ENCODE assay signal across 8 cellular contexts in the genomic region with DNA sequence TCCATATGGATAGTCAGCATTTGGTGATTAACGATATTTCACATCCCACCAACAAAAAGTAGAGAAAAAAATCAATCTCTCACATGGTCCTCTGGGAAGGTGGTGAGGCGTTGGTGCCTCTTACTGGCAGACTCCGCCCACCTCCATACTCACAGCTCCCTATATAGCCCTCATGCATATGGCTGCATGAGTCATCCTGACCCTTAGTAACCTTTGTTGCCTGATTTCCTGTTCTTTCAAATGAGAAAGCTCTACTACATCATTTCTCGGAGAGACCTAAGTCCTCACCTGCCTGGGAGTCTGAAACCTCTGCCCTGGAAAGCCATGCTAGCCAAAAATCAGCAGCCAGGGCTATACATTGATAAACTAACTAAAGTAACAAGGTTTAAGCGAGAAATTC. TPM values are rescaled to one million over a fixed set of nuclear protein-coding genes. Genes with fewer than 3 reads are reported as not detected.
DNase-seq lines count a peak whose midpoint lies in the region; ATAC-seq, FAIRE-seq and TF ChIP-seq lines count a peak whose summit lies in the region.

No MANE protein-coding gene starts in this region.

- no peak for TF ChIP-seq EP300 in K562 (IDR thresholded peaks at IDR 0.05; ENCODE audit: low read length)

- no TSS peak for BruUV-seq in K562 (replicated peaks; lab: Mats Ljungman, UMichigan)

- peaks cover 12% of the 10 kb centered on the region for H3K4me1 ChIP-seq in CD4-positive, alpha-beta memory T cell (ENCODE audit: insufficient read depth, low read length)
- H3K4me1 ChIP-seq in K562 (replicated peaks in 1 of 2; ENCODE audit: control insufficient read depth in 2 of 2, insufficient read depth in 2 of 2, low read length in 2 of 2) (no peaks in the 10 kb centered on the region; a peak in 1 of 5 replicates), osteoblast (ENCODE audit: insufficient read depth, low read length) (peaks cover 5% of the 10 kb centered on the region), gastrocnemius medialis (no peaks in the 10 kb centered on the region)

- H3K9ac ChIP-seq in K562 (ENCODE audit: insufficient read depth in 1 of 2, low read depth in 2 of 2, low read length in 2 of 2) = no peak overlapping the region

- 0% methylated on average over 5 of the region's 5 CpGs for WGBS in K562 (ENCODE audit: insufficient coverage, low coverage, missing lambda C conversion rate)

- H3K36me3 ChIP-seq in CD4-positive, alpha-beta memory T cell (ENCODE audit: insufficient read depth, low read length) = no peaks in the 10 kb centered on the region
- H3K36me3 ChIP-seq in K562 (ENCODE audit: control insufficient read depth, insufficient read depth, low read length) (no peaks in the 10 kb centered on the region), osteoblast (ENCODE audit: insufficient read depth, low read length) (no peaks in the 10 kb centered on the region), gastrocnemius medialis (no peaks in the 10 kb centered on the region)

- no peak overlapping the region for H3K27ac ChIP-seq in CD4-positive, alpha-beta memory T cell (ENCODE audit: low read depth, low read length)
- H3K27ac ChIP-seq in K562 (ENCODE audit: extremely low read depth, low read depth, low read length) (no peak overlapping the region), osteoblast (ENCODE audit: low read depth, low read length) (no peak overlapping the region), gastrocnemius medialis (no peak overlapping the region)

- FAIRE-seq in HTR-8/SVneo (lab: Jason Lieb, UNC) = peak; percentile 9
- FAIRE-seq in K562 (lab: Jason Lieb, UNC) = peak; percentile 80

- peaks cover 0 to 2% of the 10 kb centered on the region in 2 donors for H3K27me3 Mint-ChIP-seq in CD4-positive, alpha-beta memory T cell

- H3K4me3 Mint-ChIP-seq in CD4-positive, alpha-beta memory T cell = peak overlapping the region in 3 of 8 donors; percentile 1 to 59 (median 26)

- DNase-seq in CD4-positive, alpha-beta memory T cell = peak; percentile 24 to 76 (median 45)
- DNase-seq in HTR-8/SVneo (ENCODE audit: insufficient read length, low spot score) (peak; percentile 62), SW480 (ENCODE audit: low spot score) (peak; percentile 89), K562 (ENCODE audit: extremely low read depth in 1 of 4, low spot score in 3 of 4) (peak; percentile 27 to 69 (median 48)), osteoblast (ENCODE audit: insufficient read length, low spot score, missing footprints) (peak; percentile 53), cortex of kidney (lab: John Stamatoyannopoulos, UW) (no peak), gastrocnemius medialis (no peak)

- H3K4me3 ChIP-seq in CD4-positive, alpha-beta memory T cell (ENCODE audit: low read length in 2 of 2) = no peak overlapping the region
- no peak overlapping the region for H3K4me3 ChIP-seq in K562
- H3K4me3 ChIP-seq in osteoblast (ENCODE audit: insufficient read depth, low read length) = no peak overlapping the region
- H3K4me3 ChIP-seq in gastrocnemius medialis = no peak overlapping the region

- no peaks in the 10 kb centered on the region for H3K9me3 ChIP-seq in CD4-positive, alpha-beta memory T cell (ENCODE audit: control insufficient read depth in 1 of 2, low read length in 2 of 2)
- H3K9me3 ChIP-seq in K562 (replicated peaks; ENCODE audit: control insufficient read depth, insufficient read depth, low read depth, low read length) (no peaks in the 10 kb centered on the region), osteoblast (ENCODE audit: low read depth, low read length) (no peaks in the 10 kb centered on the region), gastrocnemius medialis (no peaks in the 10 kb centered on the region)

- H3K4me1 Mint-ChIP-seq in CD4-positive, alpha-beta memory T cell = peaks cover 10 to 28% (median 13%) of the 10 kb centered on the region in 4 donors

- peak overlapping the region in 5 of 7 donors; percentile 14 to 80 (median 47) for H3K27ac Mint-ChIP-seq in CD4-positive, alpha-beta memory T cell

- H3K79me2 ChIP-seq in K562 (ENCODE audit: control insufficient read depth, insufficient read depth, low read length) (no peaks in the 10 kb centered on the region), osteoblast (ENCODE audit: insufficient read depth, low read length) (no peaks in the 10 kb centered on the region)

- no peaks in the 10 kb centered on the region for H3K27me3 ChIP-seq in CD4-positive, alpha-beta memory T cell (ENCODE audit: insufficient read depth, low read length)
- H3K27me3 ChIP-seq in K562 (ENCODE audit: control insufficient read depth in 2 of 2, insufficient read depth in 2 of 2, low read length in 2 of 2) (peaks cover 0 to 8% of the 10 kb centered on the region in 2 experiments; a peak in 1 of 5 replicates), osteoblast (ENCODE audit: insufficient read depth, low read length) (no peaks in the 10 kb centered on the region), gastrocnemius medialis (no peaks in the 10 kb centered on the region)

- H4K20me1 ChIP-seq in K562 (replicated peaks; ENCODE audit: control insufficient read depth, insufficient read depth, low read length) (no peaks in the 10 kb centered on the region), osteoblast (ENCODE audit: insufficient read depth, low read length) (no peaks in the 10 kb centered on the region)

- no peaks in the 10 kb centered on the region for H3K36me3 Mint-ChIP-seq in CD4-positive, alpha-beta memory T cell

- in situ Hi-C loops in K562 (cut with MboI) (no loop called here), gastrocnemius medialis (cut with MboI; ENCODE audit: low sequenced_read_pairs in 4 of 4) (no loop called here)

- peak; percentile 83 for ATAC-seq in GM21423 (IDR thresholded peaks at IDR 0.05; ENCODE audit: unreplicated experiment)
- peak; percentile 91 for ATAC-seq in K562
- no peak for ATAC-seq in gastrocnemius medialis

- H3K9me1 ChIP-seq in K562 (ENCODE audit: control insufficient read depth, insufficient read depth, low read length) = no peaks in the 10 kb centered on the region

- H3K9me3 Mint-ChIP-seq in CD4-positive, alpha-beta memory T cell = no peaks in the 10 kb centered on the region

- TF ChIP-seq RAD21 in K562 (CRISPR knock-in tag; conservative IDR thresholded peaks at IDR 0.05 in 1 of 2, IDR thresholded peaks at IDR 0.05 in 1 of 2) = no peak

- H3K4me2 ChIP-seq in K562 (ENCODE audit: insufficient read depth, low read length) (no peak overlapping the region), osteoblast (ENCODE audit: insufficient read depth, low read length) (no peak overlapping the region)

- TF ChIP-seq POLR2A in K562 (conservative IDR thresholded peaks at IDR 0.05) (no peak), gastrocnemius medialis (IDR thresholded peaks at IDR 0.05) (no peak)

- TF ChIP-seq CTCF in K562 (IDR thresholded peaks at IDR 0.05 in 2 of 3, conservative IDR thresholded peaks at IDR 0.05 in 1 of 3; ENCODE audit: insufficient read depth in 2 of 3, low read depth in 1 of 3, low read length in 3 of 3) (no peak), osteoblast (IDR thresholded peaks at IDR 0.05; ENCODE audit: extremely low read depth, low read depth, low read length) (no peak), gastrocnemius medialis (IDR thresholded peaks at IDR 0.05 in 4 of 5, conservative IDR thresholded peaks at IDR 0.05 in 1 of 5) (no peak)

- intact Hi-C loops in CD4-positive, alpha-beta memory T cell (cut with micrococcal nuclease) = loop anchor here (10.0 kb wide), 1 partner anchor 164 kb away; no protein-coding TSS in a partner anchor
- intact Hi-C loops in K562 (cut with micrococcal nuclease) = no loop called here
- intact Hi-C loops in gastrocnemius medialis (cut with DNase I; ENCODE audit: low total_unique reads) = no loop called here

- CTCF ChIA-PET in CD4-positive, alpha-beta memory T cell (lab: Charles Lee; ENCODE audit: partially characterized antibody) = interaction anchor here (0.6 kb wide), 1 partner anchor 153 kb away, joined by 3 read pairs; no protein-coding TSS in a partner anchor
- CTCF ChIA-PET in K562 (lab: Yijun Ruan, JAX; ENCODE audit: low intra/inter-chr PET ratio) = no interaction called here

- POLR2A ChIA-PET in CD4-positive, alpha-beta memory T cell (lab: Charles Lee; ENCODE audit: partially characterized antibody) = interaction anchor here (1.4 kb wide), 1 partner anchor 30 kb away, joined by 3 read pairs; no protein-coding TSS in a partner anchor
- POLR2A ChIA-PET in K562 (lab: Yijun Ruan, JAX) = no interaction called here

- no peak overlapping the region for H2AFZ ChIP-seq in K562 (ENCODE audit: low read depth, low read length)
- H2AFZ ChIP-seq in osteoblast (ENCODE audit: low read length) = no peak overlapping the region

TF ChIP-seq in K562, 482 proteins besides CTCF, POLR2A, EP300 and RAD21 (continues in another document):
- TF ChIP-seq FOSL1 (tag; conservative IDR thresholded peaks at IDR 0.05) (peak; percentile 93), NR1H2 (CRISPR knock-in tag; IDR thresholded peaks at IDR 0.05) (peak; percentile 99), NFE2 (IDR thresholded peaks at IDR 0.05; ENCODE audit: low read depth) (0 out of 2 replicates have a peak, but pooled peaks have one; percentile 4)
- TF ChIP-seq, protein P1, sequence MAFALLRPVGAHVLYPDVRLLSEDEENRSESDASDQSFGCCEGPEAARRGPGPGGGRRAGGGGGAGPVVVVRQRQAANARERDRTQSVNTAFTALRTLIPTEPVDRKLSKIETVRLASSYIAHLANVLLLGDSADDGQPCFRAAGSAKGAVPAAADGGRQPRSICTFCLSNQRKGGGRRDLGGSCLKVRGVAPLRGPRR (CRISPR knock-in tag; IDR thresholded peaks at IDR 0.05) = no peak

RNA-seq across cellular contexts. Expression of gene ABCA1, which starts 33.3 kb away (rescaled TPM):
- total RNA-seq in CD4-positive, alpha-beta memory T cell = 1 to 10 TPM in 1 of 2 experiments, under 1 TPM in 1; 0.80 to 1.2 TPM
- 1 to 10 TPM in 1 of 2 donors, under 1 TPM in 1; 0.57 to 1.0 TPM for polyA plus RNA-seq in CD4-positive, alpha-beta memory T cell
- total RNA-seq in K562 (2011; cell fraction: chromatin; rRNA removed; ENCODE audit: low replicate concordance) = 0.02 and 0.04 TPM in 2 replicates
- total RNA-seq in K562 (2011; cell fraction: nucleolus; rRNA removed) = not detected in 2 replicates
- total RNA-seq in K562 (2011; cell fraction: nucleoplasm; rRNA removed) = not detected in 2 replicates
- total RNA-seq in K562 (2014; rRNA removed) = not detected in 2 replicates
- 0.03 TPM in 1 of 2 replicates, not detected in the other for total RNA-seq in K562 (2014; rRNA removed; fragmentation: Illumina TruSeq; extraction: Trizol)
- total RNA-seq in K562 (2015; rRNA removed; fragmentation: Illumina TruSeq; extraction: Trizol) = not detected in 2 replicates
- total RNA-seq in K562 (2021) = 0.09 and 0.18 TPM in 2 replicates
- 0.01 and 0.03 TPM in 2 replicates for polyA plus RNA-seq in K562 (2011; rRNA removed)
- polyA plus RNA-seq in K562 (2011; cell fraction: cytosol; rRNA removed) = 0.04 TPM in 1 of 2 replicates, not detected in the other
- 0.01 and 0.11 TPM in 2 replicates for polyA plus RNA-seq in K562 (2011; cell fraction: nucleus; rRNA removed)
- 0.01 and 0.04 TPM in 2 replicates for polyA plus RNA-seq in K562 (2012)
- not detected in 2 replicates for polyA plus RNA-seq in K562 (2014; fragmentation: Illumina TruSeq; extraction: Trizol)
- polyA plus RNA-seq in K562 (2014; fragmentation: Nextera tagmentation; extraction: Ambion mirVana) = under 1 TPM; under 0.01 to 0.01 TPM
- polyA plus RNA-seq in K562 (2014; rRNA removed) = not detected in 2 replicates
- 0.07 and 0.18 TPM in 2 replicates for polyA minus RNA-seq in K562 (2011; rRNA and poly(A)+ RNA removed)
- polyA minus RNA-seq in K562 (2011; cell fraction: cytosol; rRNA and poly(A)+ RNA removed) = 1.3 TPM in 1 of 2 replicates, not detected in the other
- polyA minus RNA-seq in K562 (2011; cell fraction: nucleus; rRNA and poly(A)+ RNA removed) = 0.13 and 0.22 TPM in 2 replicates
- 50.1 and 73.1 TPM in 2 replicates for total RNA-seq in osteoblast
- 10 to 100 TPM in 3 of 4 donors, 1 to 10 TPM in 1; 4.9 to 23.8 (median 21.5) TPM for total RNA-seq in gastrocnemius medialis

Comparison
In these comparisons a context has a peak if more than half of its experiments do, and no peak if none do; other contexts are left out.
1. DNase-seq: peak in CD4-positive, alpha-beta memory T cell (5 of 5), HTR-8/SVneo (single experiment), SW480 (single experiment), K562 (4 of 4) and osteoblast (single experiment); none in cortex of kidney (single experiment) and gastrocnemius medialis (0 of 2).
2. ATAC-seq: peak in GM21423 (single experiment) and K562 (single experiment); none in gastrocnemius medialis (0 of 2).